21 cellular contexts compared by ENCODE assay signal in the genomic region with DNA sequence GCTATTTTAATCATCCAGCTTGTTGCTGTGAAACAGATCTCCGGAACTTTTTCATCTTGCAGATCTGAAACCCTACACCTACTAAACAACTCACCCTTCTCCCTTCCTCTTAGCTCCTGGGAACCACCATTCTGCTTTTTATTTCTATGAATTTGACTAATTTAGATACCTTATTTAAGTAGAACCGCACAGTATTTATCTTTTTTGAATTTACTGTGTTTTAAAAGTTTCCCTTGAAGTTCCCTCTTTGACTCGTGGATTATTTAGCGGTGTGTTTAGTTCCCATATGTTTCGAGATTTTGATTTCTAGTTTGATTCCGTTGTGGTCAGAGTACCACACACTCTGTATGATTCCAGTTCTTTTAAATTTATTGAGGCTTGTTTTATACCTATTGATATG. TPM values are rescaled to one million over a fixed set of nuclear protein-coding genes. Genes with fewer than 3 reads are reported as not detected.
A peak's percentile ranks its signal among the peaks of the same experiment; 100 is the strongest.
DNase-seq lines count a peak whose midpoint lies in the region; ATAC-seq, FAIRE-seq and TF ChIP-seq lines count a peak whose summit lies in the region.
"Had no signal": no experiment of that assay in that cellular context is flagged by ENCODE, and none has a peak within 500 bp of the region (broad histone marks: within the 10 kb centered on the region; RNA-seq: fewer than 3 reads in every experiment).

No MANE protein-coding gene starts in this region.

- no peak overlapping the region for H3K4me3 ChIP-seq in astrocyte (ENCODE audit: insufficient read depth, low read depth, low read length)

- H3K4me1 ChIP-seq in astrocyte (ENCODE audit: insufficient read depth, low read length), result peaks cover 3% of the 10 kb centered on the region
- H3K4me1 ChIP-seq: BE2C had no signal

- no peak overlapping the region for H3K27ac Mint-ChIP-seq in activated CD4-positive, alpha-beta memory T cell treated with anti-CD3 and anti-CD28 coated beads, Interleukin-2, amount 10 ng/mL, durations not matched to agents 7 days and 5 days
- H3K27ac Mint-ChIP-seq in activated CD4-positive, alpha-beta memory T cell treated with anti-CD3 and anti-CD28 coated beads for 36 hours, result no peak overlapping the region
- H3K27ac Mint-ChIP-seq in natural killer cell treated with Interleukin-12 subunit alpha and Interleukin-12 subunit beta and Interleukin-15 and Interleukin-18, amount 100 ng/mL, for 72 hours, result no peak overlapping the region
- H3K27ac Mint-ChIP-seq in natural killer cell (no peak overlapping the region), astrocyte (ENCODE audit: unreplicated experiment) (no peak overlapping the region)
- peak overlapping the region; percentile 43 for H3K27ac Mint-ChIP-seq in stimulated activated effector memory CD8-positive, alpha-beta T cell treated with anti-CD3 and anti-CD28 coated beads, Interleukin-12 subunit alpha, Interleukin-12 subunit beta, amount 100 ng/mL, for 72 hours
- H3K27ac Mint-ChIP-seq: CD4-positive, CD25-positive, alpha-beta regulatory T cell had no signal

- peaks cover 21% of the 10 kb centered on the region for H3K4me1 Mint-ChIP-seq in activated CD4-positive, alpha-beta memory T cell treated with anti-CD3 and anti-CD28 coated beads, Interleukin-2, amount 10 ng/mL, durations not matched to agents 7 days and 5 days
- peaks cover 20% of the 10 kb centered on the region for H3K4me1 Mint-ChIP-seq in activated CD4-positive, alpha-beta memory T cell treated with anti-CD3 and anti-CD28 coated beads for 36 hours (ENCODE audit: low read depth)
- H3K4me1 Mint-ChIP-seq in natural killer cell treated with Interleukin-12 subunit alpha and Interleukin-12 subunit beta and Interleukin-15 and Interleukin-18, amount 100 ng/mL, for 72 hours (ENCODE audit: low read depth in 2 of 2), result peaks cover 0 to 11% of the 10 kb centered on the region in 2 donors
- H3K4me1 Mint-ChIP-seq in natural killer cell, result no peaks in the 10 kb centered on the region
- H3K4me1 Mint-ChIP-seq in astrocyte (ENCODE audit: low read depth, unreplicated experiment), result peaks cover 6% of the 10 kb centered on the region
- peaks cover 20% of the 10 kb centered on the region for H3K4me1 Mint-ChIP-seq in stimulated activated effector memory CD8-positive, alpha-beta T cell treated with anti-CD3 and anti-CD28 coated beads, Interleukin-12 subunit alpha, Interleukin-12 subunit beta, amount 100 ng/mL, for 72 hours
- H3K4me1 Mint-ChIP-seq: IgD-negative memory B cell had no signal

- H4K20me1 ChIP-seq in astrocyte (ENCODE audit: insufficient read depth, low read length), result no peaks in the 10 kb centered on the region

- H2AFZ ChIP-seq in astrocyte (ENCODE audit: low read depth, low read length), result no peak overlapping the region

- no peak overlapping the region for H3K4me2 ChIP-seq in astrocyte (ENCODE audit: low read length)

- no peak overlapping the region for H3K27ac ChIP-seq in astrocyte (ENCODE audit: low read depth, low read length)

- no peak for ATAC-seq in natural killer cell treated with Interleukin-12 subunit alpha and Interleukin-12 subunit beta and Interleukin-15 and Interleukin-18, amount 100 ng/mL, for 72 hours
- no peak for ATAC-seq in natural killer cell
- peak; percentile 74 for ATAC-seq in stimulated activated effector memory CD8-positive, alpha-beta T cell treated with anti-CD3 and anti-CD28 coated beads, Interleukin-12 subunit alpha, Interleukin-12 subunit beta, amount 100 ng/mL, for 72 hours

- H3K9ac ChIP-seq in astrocyte (ENCODE audit: low read length), result no peak overlapping the region

- no peaks in the 10 kb centered on the region for H3K36me3 ChIP-seq in astrocyte (ENCODE audit: insufficient read depth, low read length)
- H3K36me3 ChIP-seq: BE2C had no signal

- H3K9me3 ChIP-seq in astrocyte (ENCODE audit: insufficient read depth, low read depth, low read length), result no peaks in the 10 kb centered on the region
- H3K9me3 ChIP-seq: BE2C had no signal

- H3K27me3 Mint-ChIP-seq in activated CD4-positive, alpha-beta memory T cell treated with anti-CD3 and anti-CD28 coated beads, Interleukin-2, amount 10 ng/mL, durations not matched to agents 7 days and 5 days, result no peaks in the 10 kb centered on the region
- H3K27me3 Mint-ChIP-seq in activated CD4-positive, alpha-beta memory T cell treated with anti-CD3 and anti-CD28 coated beads for 36 hours, result no peaks in the 10 kb centered on the region
- H3K27me3 Mint-ChIP-seq in natural killer cell treated with Interleukin-12 subunit alpha and Interleukin-12 subunit beta and Interleukin-15 and Interleukin-18, amount 100 ng/mL, for 72 hours, result no peaks in the 10 kb centered on the region
- no peaks in the 10 kb centered on the region for H3K27me3 Mint-ChIP-seq in natural killer cell (ENCODE audit: low read depth in 2 of 2)
- H3K27me3 Mint-ChIP-seq in astrocyte (ENCODE audit: low read depth, unreplicated experiment), result no peaks in the 10 kb centered on the region
- H3K27me3 Mint-ChIP-seq: CD4-positive, CD25-positive, alpha-beta regulatory T cell; IgD-negative memory B cell had no signal

- no peaks in the 10 kb centered on the region for H3K9me3 Mint-ChIP-seq in activated CD4-positive, alpha-beta memory T cell treated with anti-CD3 and anti-CD28 coated beads, Interleukin-2, amount 10 ng/mL, durations not matched to agents 7 days and 5 days
- H3K9me3 Mint-ChIP-seq in activated CD4-positive, alpha-beta memory T cell treated with anti-CD3 and anti-CD28 coated beads for 36 hours, result no peaks in the 10 kb centered on the region
- no peaks in the 10 kb centered on the region for H3K9me3 Mint-ChIP-seq in natural killer cell treated with Interleukin-12 subunit alpha and Interleukin-12 subunit beta and Interleukin-15 and Interleukin-18, amount 100 ng/mL, for 72 hours
- H3K9me3 Mint-ChIP-seq in natural killer cell, result no peaks in the 10 kb centered on the region
- no peaks in the 10 kb centered on the region for H3K9me3 Mint-ChIP-seq in astrocyte (ENCODE audit: unreplicated experiment)
- H3K9me3 Mint-ChIP-seq in stimulated activated effector memory CD8-positive, alpha-beta T cell treated with anti-CD3 and anti-CD28 coated beads, Interleukin-12 subunit alpha, Interleukin-12 subunit beta, amount 100 ng/mL, for 72 hours, result no peaks in the 10 kb centered on the region
- H3K9me3 Mint-ChIP-seq: CD4-positive, CD25-positive, alpha-beta regulatory T cell; IgD-negative memory B cell had no signal

- H3K36me3 Mint-ChIP-seq in activated CD4-positive, alpha-beta memory T cell treated with anti-CD3 and anti-CD28 coated beads, Interleukin-2, amount 10 ng/mL, durations not matched to agents 7 days and 5 days (ENCODE audit: low read depth), result no peaks in the 10 kb centered on the region
- no peaks in the 10 kb centered on the region for H3K36me3 Mint-ChIP-seq in activated CD4-positive, alpha-beta memory T cell treated with anti-CD3 and anti-CD28 coated beads for 36 hours
- H3K36me3 Mint-ChIP-seq in natural killer cell treated with Interleukin-12 subunit alpha and Interleukin-12 subunit beta and Interleukin-15 and Interleukin-18, amount 100 ng/mL, for 72 hours, result no peaks in the 10 kb centered on the region
- H3K36me3 Mint-ChIP-seq in natural killer cell (no peaks in the 10 kb centered on the region), astrocyte (ENCODE audit: low read depth, unreplicated experiment) (no peaks in the 10 kb centered on the region)
- no peaks in the 10 kb centered on the region for H3K36me3 Mint-ChIP-seq in stimulated activated effector memory CD8-positive, alpha-beta T cell treated with anti-CD3 and anti-CD28 coated beads, Interleukin-12 subunit alpha, Interleukin-12 subunit beta, amount 100 ng/mL, for 72 hours
- H3K36me3 Mint-ChIP-seq: IgD-negative memory B cell had no signal

- no peaks in the 10 kb centered on the region for H3K27me3 ChIP-seq in astrocyte (ENCODE audit: insufficient read depth, low read length)
- H3K27me3 ChIP-seq: BE2C had no signal

- peak overlapping the region; percentile 30 for H3K4me3 Mint-ChIP-seq in activated CD4-positive, alpha-beta memory T cell treated with anti-CD3 and anti-CD28 coated beads, Interleukin-2, amount 10 ng/mL, durations not matched to agents 7 days and 5 days
- H3K4me3 Mint-ChIP-seq in activated CD4-positive, alpha-beta memory T cell treated with anti-CD3 and anti-CD28 coated beads for 36 hours, result no peak overlapping the region
- H3K4me3 Mint-ChIP-seq in natural killer cell treated with Interleukin-12 subunit alpha and Interleukin-12 subunit beta and Interleukin-15 and Interleukin-18, amount 100 ng/mL, for 72 hours, result peak overlapping the region; percentile 2
- H3K4me3 Mint-ChIP-seq in natural killer cell, result no peak overlapping the region
- no peak overlapping the region for H3K4me3 Mint-ChIP-seq in astrocyte (ENCODE audit: unreplicated experiment)
- H3K4me3 Mint-ChIP-seq in stimulated activated effector memory CD8-positive, alpha-beta T cell treated with anti-CD3 and anti-CD28 coated beads, Interleukin-12 subunit alpha, Interleukin-12 subunit beta, amount 100 ng/mL, for 72 hours, result peak overlapping the region; percentile 37
- H3K4me3 Mint-ChIP-seq: CD4-positive, CD25-positive, alpha-beta regulatory T cell had no signal

- POLR2A ChIA-PET in activated CD4-positive, alpha-beta memory T cell treated with anti-CD3 and anti-CD28 coated beads, Interleukin-2, amount 10 ng/mL, durations not matched to agents 7 days and 5 days (lab: Charles Lee), result no interaction called here
- POLR2A ChIA-PET in activated CD4-positive, alpha-beta memory T cell treated with anti-CD3 and anti-CD28 coated beads for 36 hours (lab: Charles Lee), result interaction anchor here (0.9 to 1.1 kb wide), 2 partner anchors 15 to 49 kb away, joined by 3 to 4 read pairs; no protein-coding TSS in a partner anchor

- H3K79me2 ChIP-seq in astrocyte (ENCODE audit: insufficient read depth, low read length), result no peaks in the 10 kb centered on the region

- DNase-seq in activated CD4-positive, alpha-beta memory T cell treated with anti-CD3 and anti-CD28 coated beads, Interleukin-2, amount 10 ng/mL, durations not matched to agents 7 days and 5 days, result no peak
- DNase-seq in activated CD4-positive, alpha-beta memory T cell treated with anti-CD3 and anti-CD28 coated beads for 36 hours, result no peak
- no peak for DNase-seq in natural killer cell treated with Interleukin-12 subunit alpha and Interleukin-12 subunit beta and Interleukin-15 and Interleukin-18, amount 100 ng/mL, for 72 hours (ENCODE audit: low spot score)
- DNase-seq in natural killer cell, result no peak
- no peak for DNase-seq in astrocyte (ENCODE audit: low read depth)
- no peak for DNase-seq in stimulated activated effector memory CD8-positive, alpha-beta T cell treated with anti-CD3 and anti-CD28 coated beads, Interleukin-12 subunit alpha, Interleukin-12 subunit beta, amount 100 ng/mL, for 72 hours (ENCODE audit: low spot score in 2 of 2)
- DNase-seq in activated CD4-positive, CD25-positive, alpha-beta regulatory T cell (lab: John Stamatoyannopoulos, UW), result no peak
- DNase-seq in cerebellum (ENCODE audit: low spot score), result no peak
- DNase-seq: BE2C; CD4-positive, CD25-positive, alpha-beta regulatory T cell; COR-L47; H7; MM.1S; NCI-H1092; NCI-H1436 treated with DMSO at 0.1 percent for 48 hours; NCI-H2081; NCI-H2227 treated with DMSO at 0.1 percent for 48 hours; NCI-H510A treated with DMSO at 0.1 percent for 48 hours; NCI-H774 had no signal

- peak; percentile 65 for FAIRE-seq in astrocyte (lab: Jason Lieb, UNC)
- FAIRE-seq: G401.6 had no signal

- intact Hi-C loops in activated CD4-positive, alpha-beta memory T cell treated with anti-CD3 and anti-CD28 coated beads for 36 hours (cut with micrococcal nuclease), result loop anchor here (2.0 to 5.0 kb wide), 3 partner anchors 19 to 143 kb away; partner anchors contain the start of gene ZFX
- intact Hi-C loops in natural killer cell (cut with micrococcal nuclease), result no loop called here

- TF ChIP-seq CTCF in natural killer cell (IDR thresholded peaks at IDR 0.05) (no peak), astrocyte (IDR thresholded peaks at IDR 0.05; ENCODE audit: insufficient read depth, low read depth, low read length) (no peak)

- CTCF ChIA-PET in activated CD4-positive, alpha-beta memory T cell treated with anti-CD3 and anti-CD28 coated beads, Interleukin-2, amount 10 ng/mL, durations not matched to agents 7 days and 5 days (lab: Charles Lee), result no interaction called here
- CTCF ChIA-PET in activated CD4-positive, alpha-beta memory T cell treated with anti-CD3 and anti-CD28 coated beads for 36 hours (lab: Charles Lee), result interaction anchor here (0.7 kb wide), 1 partner anchor 49 kb away, joined by 4 read pairs; no protein-coding TSS in a partner anchor

RNA-seq across cellular contexts. Expression of gene EIF2S3, which starts 44.6 kb away (rescaled TPM):
- total RNA-seq in activated CD4-positive, alpha-beta memory T cell treated with anti-CD3 and anti-CD28 coated beads, Interleukin-2, amount 10 ng/mL, durations not matched to agents 7 days and 5 days, result 100 to 1,000 TPM; 172 to 179 TPM
- total RNA-seq in activated CD4-positive, alpha-beta memory T cell treated with anti-CD3 and anti-CD28 coated beads for 36 hours, result 100 to 1,000 TPM; 282 to 295 TPM
- 100 to 1,000 TPM; 174 to 194 TPM for total RNA-seq in natural killer cell treated with Interleukin-12 subunit alpha and Interleukin-12 subunit beta and Interleukin-15 and Interleukin-18, amount 100 ng/mL, for 72 hours
- total RNA-seq in natural killer cell (100 to 1,000 TPM; 124 to 199 (median 132) TPM), astrocyte (203 and 216 TPM in 2 replicates), cerebellum (122 TPM)

RNA-seq across cellular contexts. Expression of gene ZFX, which starts 50.1 kb away (rescaled TPM):
- 10 to 100 TPM; 40.8 to 43.3 TPM for total RNA-seq in activated CD4-positive, alpha-beta memory T cell treated with anti-CD3 and anti-CD28 coated beads, Interleukin-2, amount 10 ng/mL, durations not matched to agents 7 days and 5 days
- total RNA-seq in activated CD4-positive, alpha-beta memory T cell treated with anti-CD3 and anti-CD28 coated beads for 36 hours, result 10 to 100 TPM; 31.1 to 35.5 TPM
- 10 to 100 TPM; 57.7 to 78.1 TPM for total RNA-seq in natural killer cell treated with Interleukin-12 subunit alpha and Interleukin-12 subunit beta and Interleukin-15 and Interleukin-18, amount 100 ng/mL, for 72 hours
- total RNA-seq in natural killer cell, result 100 to 1,000 TPM in 1 of 3 donors, 10 to 100 TPM in 2; 60.9 to 123 (median 63.0) TPM
- 35.7 and 40.9 TPM in 2 replicates for total RNA-seq in astrocyte
- total RNA-seq in cerebellum, result 68.5 TPM

Comparison
In these comparisons a context has a peak if more than half of its experiments do, and no peak if none do; other contexts are left out.
1. H3K4me3 Mint-ChIP-seq: peak in activated CD4-positive, alpha-beta memory T cell treated with anti-CD3 and anti-CD28 coated beads, Interleukin-2, amount 10 ng/mL, durations not matched to agents 7 days and 5 days (single experiment), natural killer cell treated with Interleukin-12 subunit alpha and Interleukin-12 subunit beta and Interleukin-15 and Interleukin-18, amount 100 ng/mL, for 72 hours (single experiment) and stimulated activated effector memory CD8-positive, alpha-beta T cell treated with anti-CD3 and anti-CD28 coated beads, Interleukin-12 subunit alpha, Interleukin-12 subunit beta, amount 100 ng/mL, for 72 hours (single experiment); none in activated CD4-positive, alpha-beta memory T cell treated with anti-CD3 and anti-CD28 coated beads for 36 hours (single experiment), natural killer cell (single experiment) and astrocyte (single experiment).